ENCODE assay signal across 21 cellular contexts in genomic region chr4:8374851-8375649, GRCh38.
"Had no signal": no experiment of that assay in that cellular context is flagged by ENCODE, and none has a peak within 500 bp of the region (broad histone marks: within the 10 kb centered on the region; RNA-seq: fewer than 3 reads in every experiment).

No MANE protein-coding gene starts in this region.

- DNase-seq: activated CD4-positive, alpha-beta memory T cell treated with anti-CD3 and anti-CD28 coated beads for 36 hours; activated gamma-delta T cell treated with Interleukin-2 at 50 U/mL for 16 hours; activated T-cell treated with anti-CD3 and anti-CD28 coated beads for 4 hours; adrenal gland; hypothalamus; islet precursor cell; mesenchymal stem cell; naive B cell; retina; stimulated activated CD4-positive, alpha-beta T cell treated with anti-CD3 and anti-CD28 coated beads, Interleukin-12 subunit alpha, Interleukin-12 subunit beta, amount 100 ng/mL, for 4 hours; stimulated activated CD4-positive, alpha-beta T cell treated with anti-CD3 and anti-CD28 coated beads, Interleukin-2, amount 100 ng/mL, for 24 hours; SW 1271; T-helper 2 cell had no signal

- H3K9me3 ChIP-seq: adrenal gland, mucosa of descending colon, suprapubic skin had no signal

- H3K27me3 ChIP-seq: adrenal gland, cardiac muscle cell, dorsolateral prefrontal cortex, suprapubic skin had no signal

- H3K36me3 ChIP-seq: cardiac muscle cell had no signal

- ATAC-seq: activated naive CD4-positive, alpha-beta T cell treated with anti-CD3 and anti-CD28 coated beads, Interleukin-2, amount 50 U/mL, for 72 hours; left lobe of liver; mucosa of descending colon had no signal

- FAIRE-seq: colon had no signal

- H3K27ac ChIP-seq: adrenal gland, cardiac muscle cell, dorsolateral prefrontal cortex, suprapubic skin, VCaP had no signal

- H3K4me1 ChIP-seq: adrenal gland, suprapubic skin had no signal

- H3K4me3 ChIP-seq: adrenal gland, cardiac muscle cell, dorsolateral prefrontal cortex, mucosa of descending colon, suprapubic skin had no signal
